Comparison of ENCODE assay signal across 1 cellular context in genomic region chr3:32413845-32414526, GRCh38.
A peak's percentile ranks its signal among the peaks of the same experiment; 100 is the strongest.
TF ChIP-seq lines count a peak whose summit lies in the region.

No MANE protein-coding gene starts in this region.

TF ChIP-seq in H1, 55 proteins besides CTCF, POLR2A, EP300 and RAD21:
- TF ChIP-seq MAX (IDR thresholded peaks at IDR 0.05) (no peak), PHF8 (conservative IDR thresholded peaks at IDR 0.05; ENCODE audit: low read depth, low read length) (no peak), SIN3A (conservative IDR thresholded peaks at IDR 0.05 in 1 of 2, IDR thresholded peaks at IDR 0.05 in 1 of 2; ENCODE audit: low read depth in 1 of 2, low read length in 2 of 2) (no peak), POLR2AphosphoS5 (IDR thresholded peaks at IDR 0.05; ENCODE audit: low read depth, low read length) (peak; percentile 66), TAF7 (optimal IDR thresholded peaks at IDR 0.05; ENCODE audit: borderline replicate concordance, low read depth, low read length) (peak; percentile 94)
